8 cellular contexts compared by ENCODE assay signal in genomic region chr22:46537221-46537945, GRCh38. TPM values are rescaled to one million over a fixed set of nuclear protein-coding genes. Genes with fewer than 3 reads are reported as not detected.
DNase-seq lines count a peak whose midpoint lies in the region; ATAC-seq, FAIRE-seq and TF ChIP-seq lines count a peak whose summit lies in the region.

Gene CELSR1 (minus strand): TSS chr22:46537620. CDS start chr22:46537170, 450 bp downstream.

- FAIRE-seq in urothelium cell line (lab: Jason Lieb, UNC), result no peak

- no peaks in the 10 kb centered on the region for H3K9me3 Mint-ChIP-seq in stimulated activated naive CD8-positive, alpha-beta T cell treated with anti-CD3 and anti-CD28 coated beads, Interleukin-15, amount 100 ng/mL, for 72 hours

- peak; percentile 70 for DNase-seq in D341Med (ENCODE audit: low spot score)
- DNase-seq in LNCaP clone FGC (ENCODE audit: low read depth), result no peak
- DNase-seq in astrocyte of the cerebellum (ENCODE audit: low read depth), result no peak
- DNase-seq in iPS-NIHi7 (ENCODE audit: extremely low spot score), result peak; percentile 86
- no peak for DNase-seq in stimulated activated naive CD8-positive, alpha-beta T cell treated with anti-CD3 and anti-CD28 coated beads, Interleukin-15, amount 100 ng/mL, for 72 hours
- no peak for DNase-seq in effector CD8-positive, alpha-beta T cell (lab: John Stamatoyannopoulos, UW)
- no peak for DNase-seq in urothelium cell line (ENCODE audit: low spot score)
- no peak for DNase-seq in H4 (ENCODE audit: low spot score)

- H3K4me3 ChIP-seq in LNCaP clone FGC (ENCODE audit: low read depth, low read length) (peak within 1 kb of the TSS; percentile 42), astrocyte of the cerebellum (ENCODE audit: low read depth, low read length) (peak within 1 kb of the TSS; percentile 46)

- no peak within 1 kb of the TSS for H3K27ac Mint-ChIP-seq in stimulated activated naive CD8-positive, alpha-beta T cell treated with anti-CD3 and anti-CD28 coated beads, Interleukin-15, amount 100 ng/mL, for 72 hours

- peak within 1 kb of the TSS in 1 of 2 donors; percentile 74 for H3K4me3 Mint-ChIP-seq in stimulated activated naive CD8-positive, alpha-beta T cell treated with anti-CD3 and anti-CD28 coated beads, Interleukin-15, amount 100 ng/mL, for 72 hours

- ATAC-seq in stimulated activated naive CD8-positive, alpha-beta T cell treated with anti-CD3 and anti-CD28 coated beads, Interleukin-15, amount 100 ng/mL, for 72 hours, result peak; percentile 51

- in situ Hi-C loops in astrocyte of the cerebellum (cut with HindIII; ENCODE audit: low sequenced_read_pairs), result no loop called here

- no peak for TF ChIP-seq CTCF in LNCaP clone FGC (IDR thresholded peaks at IDR 0.05; ENCODE audit: control insufficient read depth, extremely low read depth, insufficient read depth)
- TF ChIP-seq CTCF in astrocyte of the cerebellum (IDR thresholded peaks at IDR 0.05; ENCODE audit: low read depth, low read length, missing control alignments), result no peak

- H3K27me3 Mint-ChIP-seq in stimulated activated naive CD8-positive, alpha-beta T cell treated with anti-CD3 and anti-CD28 coated beads, Interleukin-15, amount 100 ng/mL, for 72 hours, result peaks cover 59% of the 10 kb centered on the region

- H3K4me1 Mint-ChIP-seq in stimulated activated naive CD8-positive, alpha-beta T cell treated with anti-CD3 and anti-CD28 coated beads, Interleukin-15, amount 100 ng/mL, for 72 hours, result peaks cover 13% of the 10 kb centered on the region

RNA-seq across cellular contexts. Expression of gene CELSR1, which starts in this region (rescaled TPM):
- total RNA-seq in H4 (2014; rRNA removed; shearing (Covaris generic)), result 5.7 and 12.7 TPM in 2 replicates

Comparison
In these comparisons a context has a peak if more than half of its experiments do, and no peak if none do; other contexts are left out.
1. DNase-seq: peak in D341Med (single experiment) and iPS-NIHi7 (single experiment); none in LNCaP clone FGC (single experiment), astrocyte of the cerebellum (single experiment), stimulated activated naive CD8-positive, alpha-beta T cell treated with anti-CD3 and anti-CD28 coated beads, Interleukin-15, amount 100 ng/mL, for 72 hours (0 of 2), effector CD8-positive, alpha-beta T cell (single experiment), urothelium cell line (single experiment) and H4 (single experiment).